1 cellular context compared by ENCODE assay signal in genomic region chr6:157221049-157221816, GRCh38.
TF ChIP-seq lines count a peak whose summit lies in the region.

No MANE protein-coding gene starts in this region.

TF ChIP-seq in HepG2, 621 proteins besides CTCF, POLR2A, EP300 and RAD21 (continued from another document and continues in another):
- TF ChIP-seq ZMAT5 (CRISPR knock-in tag; IDR thresholded peaks at IDR 0.05; ENCODE audit: borderline replicate concordance, low read depth) (no peak), ZNF143 (CRISPR knock-in tag; IDR thresholded peaks at IDR 0.05) (no peak), NFKBIZ (CRISPR knock-in tag; IDR thresholded peaks at IDR 0.05) (no peak), ZFX (CRISPR knock-in tag; IDR thresholded peaks at IDR 0.05; ENCODE audit: low read depth) (peak; percentile 36; the same call in 1 of the 2 replicates), RBAK (CRISPR knock-in tag; IDR thresholded peaks at IDR 0.05) (no peak), GPN1 (CRISPR knock-in tag; IDR thresholded peaks at IDR 0.05; ENCODE audit: borderline replicate concordance) (no peak), STAT5B (CRISPR knock-in tag; IDR thresholded peaks at IDR 0.05) (no peak), ZNF256 (CRISPR knock-in tag; conservative IDR thresholded peaks at IDR 0.05) (no peak), HNF4A (CRISPR knock-in tag; IDR thresholded peaks at IDR 0.05) (no peak), ZNF639 (CRISPR knock-in tag; conservative IDR thresholded peaks at IDR 0.05) (peak; percentile 94), ZFAT (CRISPR knock-in tag; conservative IDR thresholded peaks at IDR 0.05) (no peak), BRCA1 (CRISPR knock-in tag; IDR thresholded peaks at IDR 0.05) (no peak), E2F5 (CRISPR knock-in tag; conservative IDR thresholded peaks at IDR 0.05) (no peak), ZNF367 (CRISPR knock-in tag; IDR thresholded peaks at IDR 0.05; ENCODE audit: borderline replicate concordance) (no peak), NFRKB (IDR thresholded peaks at IDR 0.05) (no peak), PCBP1 (IDR thresholded peaks at IDR 0.05; ENCODE audit: borderline replicate concordance, low read depth, low read length) (no peak), CSRNP2 (CRISPR knock-in tag; conservative IDR thresholded peaks at IDR 0.05; ENCODE audit: low read depth) (no peak), TFAP4 (IDR thresholded peaks at IDR 0.05; ENCODE audit: borderline replicate concordance, low read depth) (no peak), ZNF740 (CRISPR knock-in tag; IDR thresholded peaks at IDR 0.05) (no peak), AKAP8 (CRISPR knock-in tag; IDR thresholded peaks at IDR 0.05) (no peak), YEATS4 (CRISPR knock-in tag; IDR thresholded peaks at IDR 0.05; ENCODE audit: borderline replicate concordance) (no peak), ZNF777 (CRISPR knock-in tag; IDR thresholded peaks at IDR 0.05) (peak; percentile 100), YY1 (IDR thresholded peaks at IDR 0.05; ENCODE audit: insufficient read depth, insufficient replicate concordance, low read depth, low read length) (no peak), MTF2 (CRISPR knock-in tag; IDR thresholded peaks at IDR 0.05; ENCODE audit: borderline replicate concordance) (peak; percentile 92), SRSF4 (IDR thresholded peaks at IDR 0.05; ENCODE audit: low read depth, low read length, poor library complexity, severe bottlenecking) (no peak), ZNF530 (CRISPR knock-in tag; IDR thresholded peaks at IDR 0.05; ENCODE audit: low read depth) (no peak), GATA4 (IDR thresholded peaks at IDR 0.05; ENCODE audit: borderline replicate concordance, low read depth) (no peak), ZNF350 (CRISPR knock-in tag; IDR thresholded peaks at IDR 0.05; ENCODE audit: borderline replicate concordance, low read depth) (peak; percentile 22), HNF4G (IDR thresholded peaks at IDR 0.05; ENCODE audit: borderline replicate concordance, low read depth, low read length) (0 out of 2 replicates have a peak, but pooled peaks have one; percentile 29), HNF4G (CRISPR knock-in tag; IDR thresholded peaks at IDR 0.05; ENCODE audit: borderline replicate concordance, low read depth) (no peak), ZNF275 (CRISPR knock-in tag; IDR thresholded peaks at IDR 0.05; ENCODE audit: borderline replicate concordance) (no peak), ZBTB1 (CRISPR knock-in tag; IDR thresholded peaks at IDR 0.05; ENCODE audit: borderline replicate concordance) (no peak), ZNF589 (CRISPR knock-in tag; conservative IDR thresholded peaks at IDR 0.05) (no peak), SP1 (IDR thresholded peaks at IDR 0.05) (no peak), SP1 (CRISPR knock-in tag; IDR thresholded peaks at IDR 0.05) (no peak), ADNP (CRISPR knock-in tag; IDR thresholded peaks at IDR 0.05) (no peak), CENPT (CRISPR knock-in tag; IDR thresholded peaks at IDR 0.05; ENCODE audit: low read depth) (no peak), ZSCAN25 (CRISPR knock-in tag; IDR thresholded peaks at IDR 0.05) (no peak), SCMH1 (CRISPR knock-in tag; IDR thresholded peaks at IDR 0.05; ENCODE audit: borderline replicate concordance) (no peak), KDM6A (CRISPR knock-in tag; IDR thresholded peaks at IDR 0.05; ENCODE audit: low read depth) (no peak), KLF12 (CRISPR knock-in tag; IDR thresholded peaks at IDR 0.05; ENCODE audit: borderline replicate concordance) (no peak), ZNF724P (CRISPR knock-in tag; IDR thresholded peaks at IDR 0.05; ENCODE audit: borderline replicate concordance) (peak; percentile 42; the same call in 1 of the 2 replicates), ZBTB42 (CRISPR knock-in tag; IDR thresholded peaks at IDR 0.05) (no peak), EHMT2 (IDR thresholded peaks at IDR 0.05; ENCODE audit: borderline replicate concordance, low read depth, low read length) (no peak), ZMYM4 (CRISPR knock-in tag; IDR thresholded peaks at IDR 0.05) (peak; percentile 70; the same call in 1 of the 2 replicates), XBP1 (CRISPR knock-in tag; IDR thresholded peaks at IDR 0.05) (no peak), FOXM1 (CRISPR knock-in tag; IDR thresholded peaks at IDR 0.05) (no peak), ZNF788 (CRISPR knock-in tag; IDR thresholded peaks at IDR 0.05; ENCODE audit: borderline replicate concordance) (peak; percentile 70; the same call in 1 of the 2 replicates), IRF1 (CRISPR knock-in tag; IDR thresholded peaks at IDR 0.05; ENCODE audit: low read depth) (no peak), GATAD2A (CRISPR knock-in tag; IDR thresholded peaks at IDR 0.05) (no peak), ARNT2 (CRISPR knock-in tag; IDR thresholded peaks at IDR 0.05; ENCODE audit: low read depth) (peak; percentile 59; the same call in 1 of the 2 replicates), ARID3A (IDR thresholded peaks at IDR 0.05; ENCODE audit: low read depth, low read length) (no peak), ZNF317 (CRISPR knock-in tag; IDR thresholded peaks at IDR 0.05) (no peak), SP2 (CRISPR knock-in tag; IDR thresholded peaks at IDR 0.05) (no peak), CBX2 (IDR thresholded peaks at IDR 0.05; ENCODE audit: low read depth, low read length) (no peak), CBX2 (CRISPR knock-in tag; IDR thresholded peaks at IDR 0.05; ENCODE audit: low read depth) (no peak), TBL1XR1 (IDR thresholded peaks at IDR 0.05; ENCODE audit: borderline replicate concordance, low read length, partially characterized antibody) (no peak), PLRG1 (conservative IDR thresholded peaks at IDR 0.05) (no peak), SMARCC2 (IDR thresholded peaks at IDR 0.05) (no peak), ZNF33A (CRISPR knock-in tag; IDR thresholded peaks at IDR 0.05; ENCODE audit: borderline replicate concordance) (no peak), RARG (CRISPR knock-in tag; IDR thresholded peaks at IDR 0.05; ENCODE audit: low read depth) (no peak), ZNF24 (IDR thresholded peaks at IDR 0.05) (no peak), MLLT10 (CRISPR knock-in tag; IDR thresholded peaks at IDR 0.05) (no peak), TRIM24 (CRISPR knock-in tag; IDR thresholded peaks at IDR 0.05) (no peak), THRA (CRISPR knock-in tag; IDR thresholded peaks at IDR 0.05; ENCODE audit: borderline replicate concordance) (no peak), HIC2 (CRISPR knock-in tag; IDR thresholded peaks at IDR 0.05; ENCODE audit: low read depth) (no peak), KMT2A (CRISPR knock-in tag; IDR thresholded peaks at IDR 0.05) (0 out of 2 replicates have a peak, but pooled peaks have one; percentile 17), ZFY (CRISPR knock-in tag; IDR thresholded peaks at IDR 0.05) (no peak), ZNF138 (CRISPR knock-in tag; IDR thresholded peaks at IDR 0.05; ENCODE audit: low read depth) (peak; percentile 67; the same call in 1 of the 2 replicates), ZNF652 (CRISPR knock-in tag; IDR thresholded peaks at IDR 0.05; ENCODE audit: borderline replicate concordance, low read depth) (no peak), ZNF879 (CRISPR knock-in tag; IDR thresholded peaks at IDR 0.05) (no peak), ZNF549 (CRISPR knock-in tag; IDR thresholded peaks at IDR 0.05) (no peak), SSRP1 (CRISPR knock-in tag; IDR thresholded peaks at IDR 0.05) (0 out of 2 replicates have a peak, but pooled peaks have one; percentile 35)
